Comparison of ENCODE assay signal across 32 cellular contexts in genomic region chr5:148684528-148684927, GRCh38. TPM values are rescaled to one million over a fixed set of nuclear protein-coding genes. Genes with fewer than 3 reads are reported as not detected.
"Had no signal": no experiment of that assay in that cellular context is flagged by ENCODE, and none has a peak within 500 bp of the region (broad histone marks: within the 10 kb centered on the region; RNA-seq: fewer than 3 reads in every experiment).

No MANE protein-coding gene starts in this region.

- H3K4me3 ChIP-seq: adrenal gland, body of pancreas, coronary artery, dorsolateral prefrontal cortex, esophagus muscularis mucosa, gastroesophageal sphincter, hepatocyte, psoas muscle, spleen, thoracic aorta, vagina had no signal

- H3K27ac ChIP-seq: adrenal gland, body of pancreas, dorsolateral prefrontal cortex, esophagus muscularis mucosa, gastroesophageal sphincter, hepatocyte, parathyroid adenoma, psoas muscle, spleen, thoracic aorta, vagina had no signal

- H3K9me3 ChIP-seq: adrenal gland, body of pancreas, psoas muscle had no signal

- H3K36me3 ChIP-seq: adrenal gland, esophagus muscularis mucosa, gastroesophageal sphincter, spleen, thoracic aorta, vagina had no signal

- DNase-seq: activated B cell treated with CpG ODN at 0.5 μM for 24 hours; activated CD4-positive, alpha-beta T cell treated with anti-CD3 and anti-CD28 coated beads, Interleukin-2, amount 50 U/mL, for 1 hour; activated effector memory CD4-positive, alpha-beta T cell treated with Interleukin-2 at 50 U/mL for 16 hours; activated naive CD4-positive, alpha-beta T cell treated with Interleukin-2 at 50 U/mL for 16 hours; activated naive CD8-positive, alpha-beta T cell treated with anti-CD3 and anti-CD28 coated beads for 36 hours; activated T-cell treated with anti-CD3 and anti-CD28 coated beads for 4 hours; activated T-cell treated with anti-CD3 and anti-CD28 coated beads, Interleukin-2, amount 50 U/mL, for 72 hours; adrenal gland; aorta; body of pancreas; dorsolateral prefrontal cortex; effector memory CD4-positive, alpha-beta T cell; islet precursor cell; left colon; midbrain; naive thymus-derived CD8-positive, alpha-beta T cell; psoas muscle; right cardiac atrium; spleen; stimulated activated naive CD8-positive, alpha-beta T cell treated with anti-CD3 and anti-CD28 coated beads, Interleukin-15, Interleukin-2, amounts not matched to agents 100 U/mL and 50 U/mL, for 24 hours; T-cell; trophoblast cell had no signal

- H3K4me1 ChIP-seq: adrenal gland, esophagus muscularis mucosa, gastroesophageal sphincter, parathyroid adenoma, psoas muscle, spleen, vagina had no signal

- H3K27me3 ChIP-seq: adrenal gland, body of pancreas, esophagus muscularis mucosa, gastroesophageal sphincter, hepatocyte, vagina had no signal

- ATAC-seq: activated T-cell treated with anti-CD3 and anti-CD28 coated beads, Interleukin-2, amount 50 U/mL, for 72 hours; body of pancreas; gastroesophageal sphincter; left colon; naive thymus-derived CD8-positive, alpha-beta T cell; psoas muscle; stimulated activated naive CD8-positive, alpha-beta T cell treated with anti-CD3 and anti-CD28 coated beads, Interleukin-15, Interleukin-2, amounts not matched to agents 100 U/mL and 50 U/mL, for 24 hours; T-cell had no signal

RNA-seq across cellular contexts. Expression of gene HTR4, which starts 30.2 kb away (rescaled TPM):
- total RNA-seq: activated B cell treated with CpG ODN at 0.5 μM for 24 hours; activated naive CD8-positive, alpha-beta T cell treated with anti-CD3 and anti-CD28 coated beads for 36 hours; activated T-cell treated with anti-CD3 and anti-CD28 coated beads, Interleukin-2, amount 50 U/mL, for 72 hours; body of pancreas; naive thymus-derived CD8-positive, alpha-beta T cell; neural crest cell; subcutaneous adipose tissue; T-cell; T-helper 2 cell treated with Interferon-gamma antibody and Interleukin-4, amounts not matched to agents 100 ng/mL and 5 ng/mL, for 36 hours had no signal
